ENCODE assay signal across 9 cellular contexts in genomic region chr15:98311566-98312188, GRCh38.
DNase-seq lines count a peak whose midpoint lies in the region; ATAC-seq and TF ChIP-seq lines count a peak whose summit lies in the region.
"Had no signal": no experiment of that assay in that cellular context is flagged by ENCODE, and none has a peak within 500 bp of the region (broad histone marks: within the 10 kb centered on the region; RNA-seq: fewer than 3 reads in every experiment).

No MANE protein-coding gene starts in this region.

- 9 to 10% methylated on average over 8 of the region's 8 CpGs for WGBS in lower leg skin, 2 donors

- no peak overlapping the region for H3K4me3 ChIP-seq in choroid plexus epithelial cell (ENCODE audit: low read depth, low read length)
- no peak overlapping the region for H3K4me3 ChIP-seq in lower leg skin (ENCODE audit: low read depth, poor library complexity, severe bottlenecking)
- H3K4me3 ChIP-seq: BLaER1 treated with 17β-estradiol and CSF1 and Interleukin-3, amounts not matched to agents 10 nM and 100 nM had no signal

- TF ChIP-seq POLR2A in lower leg skin (IDR thresholded peaks at IDR 0.05), result no peak

- ATAC-seq in HG03095 (IDR thresholded peaks at IDR 0.05; ENCODE audit: unreplicated experiment), result peak; percentile 55

- intact Hi-C loops in lower leg skin (cut with DNase I; ENCODE audit: low total_unique reads), result loop anchor here (5.0 kb wide), 1 partner anchor 111 kb away; no protein-coding TSS in a partner anchor

- peak; percentile 4 for DNase-seq in DMS79 treated with DMSO at 0.1 percent for 48 hours (lab: John Stamatoyannopoulos, UW)
- DNase-seq in DMS79 (lab: John Stamatoyannopoulos, UW), result no peak
- DNase-seq in NCI-H2196 (lab: John Stamatoyannopoulos, UW; ENCODE audit: unreplicated experiment), result peak; percentile 43
- DNase-seq in activated CD4-positive, alpha-beta T cell treated with anti-CD3 and anti-CD28 coated beads for 1 hour, result peak; percentile 43
- DNase-seq in choroid plexus epithelial cell (ENCODE audit: low read depth), result peak; percentile 85
- peak; percentile 87 to 95 for DNase-seq in lower leg skin (ENCODE audit: low spot score in 2 of 2)
- DNase-seq in stimulated activated CD4-positive, alpha-beta T cell treated with anti-CD3 and anti-CD28 coated beads, TNF-alpha, amount 100 ng/mL, for 4 hours (ENCODE audit: low read depth in 3 of 3), result peak; percentile 35 to 46 (median 39)

- TF ChIP-seq CTCF in choroid plexus epithelial cell (conservative IDR thresholded peaks at IDR 0.05; ENCODE audit: low read depth, low read length) (peak; percentile 82), lower leg skin (IDR thresholded peaks at IDR 0.05) (no peak)
